ENCODE assay signal across 8 cellular contexts in the genomic region with DNA sequence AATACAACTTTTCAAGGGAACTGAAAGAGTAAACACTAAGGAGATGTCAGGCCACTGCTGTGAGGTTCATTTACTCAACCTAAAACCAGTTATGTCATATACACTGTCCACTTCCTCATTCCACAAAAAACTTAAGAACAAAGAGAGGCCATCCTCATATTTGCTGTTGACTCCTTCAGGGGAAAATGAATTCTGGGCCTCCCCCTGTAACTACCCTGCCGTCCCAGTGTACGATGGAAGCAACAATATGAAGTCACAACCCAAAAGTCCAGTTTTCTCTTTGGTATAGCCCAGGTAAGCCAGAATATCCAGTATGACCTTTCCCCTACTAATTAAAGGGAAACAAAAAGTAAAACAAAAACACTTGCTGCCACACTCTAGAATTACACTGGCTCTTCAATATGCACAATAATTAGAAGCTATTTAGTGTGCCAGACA. TPM values are rescaled to one million over a fixed set of nuclear protein-coding genes. Genes with fewer than 3 reads are reported as not detected.
A peak's percentile ranks its signal among the peaks of the same experiment; 100 is the strongest.
DNase-seq lines count a peak whose midpoint lies in the region; ATAC-seq, FAIRE-seq and TF ChIP-seq lines count a peak whose summit lies in the region.

No MANE protein-coding gene starts in this region.

- no peaks in the 10 kb centered on the region for H3K9me3 ChIP-seq in IMR-90 (ENCODE audit: control insufficient read depth, insufficient read depth, low read length)
- no peaks in the 10 kb centered on the region for H3K9me3 ChIP-seq in pancreas
- no peaks in the 10 kb centered on the region for H3K9me3 ChIP-seq in gastrocnemius medialis

- DNase-seq in GM12892 (ENCODE audit: insufficient read length) (peak; percentile 8), IMR-90 (peak; percentile 17), choroid plexus epithelial cell (ENCODE audit: low read depth) (peak; percentile 87), pancreas (no peak), gastrocnemius medialis (no peak), NCI-H748 (lab: John Stamatoyannopoulos, UW; ENCODE audit: unreplicated experiment) (no peak), ecto neural progenitor cell (ENCODE audit: low spot score) (no peak)

- CTCF ChIA-PET in IMR-90 (lab: Yijun Ruan, JAX): no interaction called here

- H2AK9ac ChIP-seq in IMR-90 (replicated peaks; ENCODE audit: low read depth, low read length, poor library complexity): no peak overlapping the region

- in situ Hi-C loops in IMR-90 (cut with MboI; ENCODE audit: low sequenced_read_pairs) (no loop called here), gastrocnemius medialis (cut with MboI; ENCODE audit: low sequenced_read_pairs in 4 of 4) (no loop called here)

- H3K4ac ChIP-seq in IMR-90 (ENCODE audit: low read depth, low read length): peak overlapping the region; percentile 74

- POLR2A ChIA-PET in IMR-90 (lab: Charles Lee; ENCODE audit: unreplicated experiment): no interaction called here

- H3K4me1 ChIP-seq in IMR-90 (ENCODE audit: control insufficient read depth, insufficient read depth, low read length): peaks cover 8% of the 10 kb centered on the region
- H3K4me1 ChIP-seq in pancreas: peaks cover 0 to 5% (median 0%) of the 10 kb centered on the region in 3 donors
- no peaks in the 10 kb centered on the region for H3K4me1 ChIP-seq in gastrocnemius medialis

- H2BK20ac ChIP-seq in IMR-90 (ENCODE audit: low read depth, low read length): 0 out of 2 replicates have a peak overlapping the region, but pooled peaks have one; percentile 57

- peaks cover 3% of the 10 kb centered on the region; the same call in 1 of the 2 replicates for H3K36me3 ChIP-seq in IMR-90 (ENCODE audit: control insufficient read depth, insufficient read depth, low read length)
- no peaks in the 10 kb centered on the region for H3K36me3 ChIP-seq in pancreas
- H3K36me3 ChIP-seq in gastrocnemius medialis: no peaks in the 10 kb centered on the region

- H2AFZ ChIP-seq in IMR-90 (replicated peaks; ENCODE audit: low read length, poor library complexity): peak overlapping the region; percentile 40

- dilution Hi-C loops in IMR-90 (cut with HindIII; ENCODE audit: low sequenced_read_pairs, unreplicated experiment): no loop called here

- H4K5ac ChIP-seq in IMR-90 (ENCODE audit: low read depth, low read length): peak overlapping the region; percentile 97

- H4K8ac ChIP-seq in IMR-90 (ENCODE audit: low read depth in 2 of 2, low read length in 2 of 2): peak overlapping the region; percentile 25 to 77; a peak in 3 of 4 replicates

- H3K79me1 ChIP-seq in IMR-90 (ENCODE audit: low read depth in 1 of 2, low read length in 2 of 2): peaks cover 6 to 18% of the 10 kb centered on the region in 2 experiments

- H2BK5ac ChIP-seq in IMR-90 (ENCODE audit: low read depth, low read length, poor library complexity, severe bottlenecking): peak overlapping the region; percentile 76

- H3K56ac ChIP-seq in IMR-90 (ENCODE audit: extremely low read depth, insufficient read depth, low read length): peak overlapping the region; percentile 18; the same call in 1 of the 2 replicates

- peak overlapping the region; percentile 68 for H2BK120ac ChIP-seq in IMR-90 (ENCODE audit: low read depth, low read length)

- TF ChIP-seq RAD21 in IMR-90 (IDR thresholded peaks at IDR 0.05; ENCODE audit: low read length): no peak

- H3K27ac ChIP-seq in IMR-90 (ENCODE audit: insufficient read depth, low read length): 0 out of 2 replicates have a peak overlapping the region, but pooled peaks have one; percentile 37
- peak overlapping the region in 2 of 4 donors; percentile 31 to 33 for H3K27ac ChIP-seq in pancreas
- H3K27ac ChIP-seq in gastrocnemius medialis: peak overlapping the region in 1 of 4 donors; percentile 10

- H3K4me2 ChIP-seq in IMR-90 (ENCODE audit: low read depth, low read length): no peak overlapping the region; the same call in 1 of the 2 replicates

- H3K14ac ChIP-seq in IMR-90 (replicated peaks; ENCODE audit: low read depth, low read length): peak overlapping the region; percentile 43

- peak overlapping the region; percentile 95; the same call in 1 of the 2 replicates for H3K18ac ChIP-seq in IMR-90 (ENCODE audit: low read depth, low read length)

- no peak overlapping the region for H3K9ac ChIP-seq in IMR-90 (ENCODE audit: low read depth, low read length)

- BruUV-seq in IMR-90 (replicated peaks; lab: Mats Ljungman, UMichigan): no TSS peak

- FAIRE-seq in GM12892 (lab: Jason Lieb, UNC) (peak; percentile 82), pancreas (lab: Jason Lieb, UNC) (no peak)

- intact Hi-C loops in IMR-90 (cut with micrococcal nuclease) (no loop called here), pancreas (cut with DNase I) (no loop called here), gastrocnemius medialis (cut with DNase I; ENCODE audit: low total_unique reads) (loop anchor here (10.0 kb wide), 1 partner anchor 150 kb away; the partner anchor contains the start of gene FBN1)

- TF ChIP-seq CTCF in IMR-90 (conservative IDR thresholded peaks at IDR 0.05; ENCODE audit: low read depth, low read length) (no peak), choroid plexus epithelial cell (conservative IDR thresholded peaks at IDR 0.05; ENCODE audit: low read depth, low read length) (no peak), pancreas (IDR thresholded peaks at IDR 0.05) (no peak), gastrocnemius medialis (IDR thresholded peaks at IDR 0.05 in 4 of 5, conservative IDR thresholded peaks at IDR 0.05 in 1 of 5) (no peak)

- no peaks in the 10 kb centered on the region for H4K20me1 ChIP-seq in IMR-90 (ENCODE audit: insufficient read depth, low read length)

- H2BK15ac ChIP-seq in IMR-90 (ENCODE audit: low read depth, low read length): peak overlapping the region; percentile 83; the same call in 1 of the 3 replicates

- peak; percentile 79 for ATAC-seq in GM21528 (IDR thresholded peaks at IDR 0.05; ENCODE audit: low FRiP score, unreplicated experiment)
- peak; percentile 21; the same call in 1 of the 2 replicates for ATAC-seq in IMR-90 (ENCODE audit: low read depth)
- ATAC-seq in pancreas: peak in 3 of 4 donors; percentile 37 to 89 (median 88)
- ATAC-seq in gastrocnemius medialis: no peak

- H2AK5ac ChIP-seq in IMR-90 (ENCODE audit: low read depth, low read length): no peak overlapping the region; the same call in 1 of the 2 replicates

- H3K27me3 ChIP-seq in IMR-90 (ENCODE audit: control insufficient read depth, insufficient read depth, low read length): no peaks in the 10 kb centered on the region
- no peaks in the 10 kb centered on the region for H3K27me3 ChIP-seq in pancreas
- no peaks in the 10 kb centered on the region for H3K27me3 ChIP-seq in gastrocnemius medialis

- TF ChIP-seq POLR2A in GM12892 (IDR thresholded peaks at IDR 0.05; ENCODE audit: low read depth, low read length) (no peak), IMR-90 (IDR thresholded peaks at IDR 0.05; ENCODE audit: low read depth, low read length) (no peak), gastrocnemius medialis (IDR thresholded peaks at IDR 0.05) (no peak)

- H3K9me1 ChIP-seq in IMR-90 (ENCODE audit: insufficient read depth, low read length): peaks cover 6% of the 10 kb centered on the region

- peak overlapping the region; percentile 76 for H4K91ac ChIP-seq in IMR-90 (ENCODE audit: insufficient read depth, low read depth, low read length)

- WGBS in IMR-90 (ENCODE audit: extremely low coverage in 2 of 2, insufficient read length in 1 of 2), 2 experiments: 89% methylated on average over 2 of the region's 2 CpGs; no CpG with 5 or more reads in 1 of the 2 experiments
- 88 to 90% methylated on average over 2 of the region's 2 CpGs for WGBS in pancreas, 2 donors

- peak overlapping the region; percentile 63; the same call in 1 of the 2 replicates for H3K23ac ChIP-seq in IMR-90 (ENCODE audit: low read depth, low read length)

- no peak overlapping the region for H3K4me3 ChIP-seq in IMR-90 (ENCODE audit: insufficient read depth, low read depth, low read length)
- H3K4me3 ChIP-seq in choroid plexus epithelial cell (ENCODE audit: low read depth, low read length): no peak overlapping the region
- no peak overlapping the region for H3K4me3 ChIP-seq in pancreas
- no peak overlapping the region for H3K4me3 ChIP-seq in gastrocnemius medialis

TF ChIP-seq in IMR-90, 13 proteins besides CTCF, POLR2A, EP300 and RAD21 (continues in another document):
- no peak for TF ChIP-seq MAZ (IDR thresholded peaks at IDR 0.05; ENCODE audit: borderline replicate concordance, low read depth, low read length)
- TF ChIP-seq, protein P1, sequence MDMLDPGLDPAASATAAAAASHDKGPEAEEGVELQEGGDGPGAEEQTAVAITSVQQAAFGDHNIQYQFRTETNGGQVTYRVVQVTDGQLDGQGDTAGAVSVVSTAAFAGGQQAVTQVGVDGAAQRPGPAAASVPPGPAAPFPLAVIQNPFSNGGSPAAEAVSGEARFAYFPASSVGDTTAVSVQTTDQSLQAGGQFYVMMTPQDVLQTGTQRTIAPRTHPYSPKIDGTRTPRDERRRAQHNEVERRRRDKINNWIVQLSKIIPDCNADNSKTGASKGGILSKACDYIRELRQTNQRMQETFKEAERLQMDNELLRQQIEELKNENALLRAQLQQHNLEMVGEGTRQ (IDR thresholded peaks at IDR 0.05; ENCODE audit: low read depth, low read length): no peak
- TF ChIP-seq NFE2L2 (IDR thresholded peaks at IDR 0.05; ENCODE audit: low read depth, low read length): no peak
- TF ChIP-seq SMC3 (IDR thresholded peaks at IDR 0.05; ENCODE audit: low read depth, low read length): no peak
- no peak for TF ChIP-seq RCOR1 (IDR thresholded peaks at IDR 0.05; ENCODE audit: insufficient replicate concordance, low read length)
- TF ChIP-seq CHD1 (IDR thresholded peaks at IDR 0.05; ENCODE audit: low read depth, low read length): no peak
- TF ChIP-seq RFX5 (IDR thresholded peaks at IDR 0.05; ENCODE audit: low read depth, low read length): no peak
- TF ChIP-seq FOS (IDR thresholded peaks at IDR 0.05; ENCODE audit: low read depth, low read length): no peak
- TF ChIP-seq, protein P2, sequence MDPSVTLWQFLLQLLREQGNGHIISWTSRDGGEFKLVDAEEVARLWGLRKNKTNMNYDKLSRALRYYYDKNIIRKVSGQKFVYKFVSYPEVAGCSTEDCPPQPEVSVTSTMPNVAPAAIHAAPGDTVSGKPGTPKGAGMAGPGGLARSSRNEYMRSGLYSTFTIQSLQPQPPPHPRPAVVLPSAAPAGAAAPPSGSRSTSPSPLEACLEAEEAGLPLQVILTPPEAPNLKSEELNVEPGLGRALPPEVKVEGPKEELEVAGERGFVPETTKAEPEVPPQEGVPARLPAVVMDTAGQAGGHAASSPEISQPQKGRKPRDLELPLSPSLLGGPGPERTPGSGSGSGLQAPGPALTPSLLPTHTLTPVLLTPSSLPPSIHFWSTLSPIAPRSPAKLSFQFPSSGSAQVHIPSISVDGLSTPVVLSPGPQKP (IDR thresholded peaks at IDR 0.05; ENCODE audit: borderline replicate concordance, low read depth, low read length): no peak
- no peak for TF ChIP-seq MAFK (IDR thresholded peaks at IDR 0.05; ENCODE audit: low read depth, low read length)

RNA-seq across cellular contexts. Expression of gene CEP152, which starts 16.2 kb away (rescaled TPM):
- polyA plus RNA-seq in GM12892 (2012; ENCODE audit: missing spikeins): 11.3 TPM
- total RNA-seq in IMR-90 (2012; rRNA removed) (7.3 and 10.3 TPM in 2 replicates), pancreas (1 to 10 TPM; 2.0 to 8.0 (median 2.8) TPM), gastrocnemius medialis (1 to 10 TPM in 3 of 4 donors, under 1 TPM in 1; 0.51 to 2.4 (median 1.4) TPM)
- polyA plus RNA-seq in IMR-90 (2012; rRNA removed) (1.4 and 2.1 TPM in 2 replicates), pancreas (1 to 10 TPM; 1.3 TPM)
- polyA plus RNA-seq in IMR-90 (2012; cell fraction: cytosol; rRNA removed): 0.09 and 0.30 TPM in 2 replicates
- polyA plus RNA-seq in IMR-90 (2012; cell fraction: nucleus; rRNA removed; ENCODE audit: low replicate concordance): 0.35 and 1.2 TPM in 2 replicates

Comparison
In these comparisons a context has a peak if more than half of its experiments do, and no peak if none do; other contexts are left out.
1. DNase-seq: peak in GM12892 (single experiment), IMR-90 (single experiment) and choroid plexus epithelial cell (single experiment); none in pancreas (0 of 6), gastrocnemius medialis (0 of 2), NCI-H748 (single experiment) and ecto neural progenitor cell (single experiment).
2. ATAC-seq: peak in GM21528 (single experiment), IMR-90 (single experiment) and pancreas (3 of 4); none in gastrocnemius medialis (0 of 2).